In the genomic region with DNA sequence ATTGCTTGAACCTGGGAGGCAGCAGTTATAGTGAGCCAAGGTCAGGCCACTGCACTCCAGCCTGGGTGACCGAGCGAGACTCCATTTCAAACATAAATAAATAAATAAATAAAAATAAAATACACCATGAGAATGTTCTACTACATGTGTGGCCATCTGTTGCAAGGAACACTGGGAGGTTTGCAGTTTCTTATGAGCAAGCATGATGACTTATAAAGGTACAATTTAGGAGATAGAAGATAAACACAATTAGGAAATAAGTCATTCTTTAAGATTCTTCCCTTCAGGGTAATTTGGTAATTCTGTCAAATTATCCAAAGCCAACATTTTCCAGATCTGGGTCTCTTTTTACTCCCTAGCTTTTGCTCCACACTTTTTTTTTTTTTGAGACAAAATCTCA, we compare ENCODE assay signal across 23 cellular contexts. TPM values are rescaled to one million over a fixed set of nuclear protein-coding genes. Genes with fewer than 3 reads are reported as not detected.
A peak's percentile ranks its signal among the peaks of the same experiment; 100 is the strongest.
DNase-seq lines count a peak whose midpoint lies in the region; ATAC-seq and TF ChIP-seq lines count a peak whose summit lies in the region.
"Had no signal": no experiment of that assay in that cellular context is flagged by ENCODE, and none has a peak within 500 bp of the region (broad histone marks: within the 10 kb centered on the region; RNA-seq: fewer than 3 reads in every experiment).

No MANE protein-coding gene starts in this region.

- no peaks in the 10 kb centered on the region for H3K4me1 Mint-ChIP-seq in activated T-helper 1 cell treated with anti-CD3 and anti-CD28 coated beads, Interleukin-12 subunit alpha, Interleukin-12 subunit beta, Interleukin-2, Interleukin-4 antibody, amounts not matched to agents 30 ng/mL and 10 ng/mL and 1 ng/mL, durations not matched to agents 14 hours and 24 hours and 36 hours (ENCODE audit: low read depth)
- H3K4me1 Mint-ChIP-seq: T-cell had no signal

- no peak overlapping the region for H3K9ac ChIP-seq in GM23248
- no peak overlapping the region for H3K9ac ChIP-seq in PC-3 (ENCODE audit: low read length)

- intact Hi-C loops in PC-3 (cut with micrococcal nuclease) = no loop called here
- intact Hi-C loops in activated T-helper 1 cell treated with anti-CD3 and anti-CD28 coated beads, Interleukin-12 subunit alpha, Interleukin-12 subunit beta, Interleukin-2, Interleukin-4 antibody, amounts not matched to agents 30 ng/mL and 10 ng/mL and 1 ng/mL, durations not matched to agents 14 hours and 24 hours and 36 hours (cut with micrococcal nuclease) = no loop called here

- H3F3A ChIP-seq in GM23248 (ENCODE audit: insufficient read depth) (peaks cover 8% of the 10 kb centered on the region; the same call in 1 of the 2 replicates), PC-3 (ENCODE audit: low read length, unreplicated experiment) (no peaks in the 10 kb centered on the region)

- CTCF ChIA-PET in PC-3 (lab: Charles Lee) = no interaction called here

- H3K36me3 ChIP-seq in GM23248 (ENCODE audit: low read depth) (no peaks in the 10 kb centered on the region), PC-3 (ENCODE audit: low read depth, low read length) (no peaks in the 10 kb centered on the region)
- H3K36me3 ChIP-seq: BE2C, HAP-1 had no signal

- H3K27ac ChIP-seq in GM23248 (no peak overlapping the region), PC-3 (ENCODE audit: low read length) (no peak overlapping the region)

- no peak overlapping the region for H2AFZ ChIP-seq in GM23248
- H2AFZ ChIP-seq in PC-3 (ENCODE audit: low read length) = no peak overlapping the region

- WGBS in GM23248 (ENCODE audit: low coverage in 1 of 2, low lambda C conversion rate in 2 of 2, missing lambda C conversion rate in 2 of 2), 2 experiments = 84 to 91% methylated on average over 2 of the region's 2 CpGs

- POLR2A ChIA-PET in PC-3 (lab: Charles Lee; ENCODE audit: unreplicated experiment) = no interaction called here

- H3K27me3 ChIP-seq in GM23248 (replicated peaks; ENCODE audit: insufficient read depth) (no peaks in the 10 kb centered on the region), PC-3 (ENCODE audit: low read length) (no peaks in the 10 kb centered on the region)
- H3K27me3 ChIP-seq: BE2C had no signal

- no peaks in the 10 kb centered on the region for H3K9me3 ChIP-seq in GM23248 (ENCODE audit: low read depth)
- H3K9me3 ChIP-seq in PC-3 (ENCODE audit: low read length) = no peaks in the 10 kb centered on the region
- H3K9me3 ChIP-seq: BE2C had no signal

- no peaks in the 10 kb centered on the region for H3K79me2 ChIP-seq in GM23248 (ENCODE audit: insufficient read depth)
- no peaks in the 10 kb centered on the region for H3K79me2 ChIP-seq in PC-3 (ENCODE audit: low read length)

- no peaks in the 10 kb centered on the region for H3K36me3 Mint-ChIP-seq in activated T-helper 1 cell treated with anti-CD3 and anti-CD28 coated beads, Interleukin-12 subunit alpha, Interleukin-12 subunit beta, Interleukin-2, Interleukin-4 antibody, amounts not matched to agents 30 ng/mL and 10 ng/mL and 1 ng/mL, durations not matched to agents 14 hours and 24 hours and 36 hours (ENCODE audit: low read depth)
- H3K36me3 Mint-ChIP-seq: T-cell had no signal

- H3K4me1 ChIP-seq in GM23248 (ENCODE audit: insufficient read depth) (peaks cover 13% of the 10 kb centered on the region), PC-3 (ENCODE audit: insufficient read depth, low read length) (no peaks in the 10 kb centered on the region)
- H3K4me1 ChIP-seq: BE2C had no signal

- H3K4me3 Mint-ChIP-seq in activated T-helper 1 cell treated with anti-CD3 and anti-CD28 coated beads, Interleukin-12 subunit alpha, Interleukin-12 subunit beta, Interleukin-2, Interleukin-4 antibody, amounts not matched to agents 30 ng/mL and 10 ng/mL and 1 ng/mL, durations not matched to agents 14 hours and 24 hours and 36 hours = no peak overlapping the region
- H3K4me3 Mint-ChIP-seq: T-cell; T-helper 2 cell treated with Interferon-gamma antibody and Interleukin-4, amounts not matched to agents 5 μg/mL and 100 μg/mL, for 36 hours had no signal

- peaks cover 6% of the 10 kb centered on the region for H3K9me3 Mint-ChIP-seq in activated T-helper 1 cell treated with anti-CD3 and anti-CD28 coated beads, Interleukin-12 subunit alpha, Interleukin-12 subunit beta, Interleukin-2, Interleukin-4 antibody, amounts not matched to agents 30 ng/mL and 10 ng/mL and 1 ng/mL, durations not matched to agents 14 hours and 24 hours and 36 hours
- H3K9me3 Mint-ChIP-seq: T-helper 2 cell treated with Interferon-gamma antibody and Interleukin-4, amounts not matched to agents 5 μg/mL and 100 μg/mL, for 36 hours had no signal

- H3K9me2 ChIP-seq in GM23248 (ENCODE audit: insufficient read depth) (no peaks in the 10 kb centered on the region), PC-3 (replicated peaks; ENCODE audit: low read length) (no peaks in the 10 kb centered on the region)

- H3K4me2 ChIP-seq in GM23248 (ENCODE audit: unreplicated experiment) (no peak overlapping the region), PC-3 (ENCODE audit: low read length) (no peak overlapping the region)

- no TSS peak for BruUV-seq in PC-3 (replicated peaks; lab: Mats Ljungman, UMichigan)

- TF ChIP-seq CTCF in PC-3 (conservative IDR thresholded peaks at IDR 0.05; ENCODE audit: low read depth, low read length) = no peak

- DNase-seq in GM23248 (peak; percentile 57), PC-3 (peak; percentile 29), amniotic epithelial cell (ENCODE audit: low read depth) (peak; percentile 30), OCI-M2 (lab: John Stamatoyannopoulos, UW; ENCODE audit: unreplicated experiment) (no peak)
- no peak for DNase-seq in activated T-helper 1 cell treated with anti-CD3 and anti-CD28 coated beads, Interleukin-12 subunit alpha, Interleukin-12 subunit beta, Interleukin-2, Interleukin-4 antibody, amounts not matched to agents 30 ng/mL and 10 ng/mL and 1 ng/mL, durations not matched to agents 14 hours and 24 hours and 36 hours (ENCODE audit: low spot score)
- DNase-seq: BE2C, DMS153, DND-41, GOT3, Karpas-422, NCI-H1092 treated with DMSO at 0.1 percent for 48 hours, NCI-H1436 treated with DMSO at 0.1 percent for 48 hours, NCI-H187 treated with DMSO at 0.1 percent for 48 hours, NCI-H446 treated with DMSO at 0.1 percent for 48 hours, NCI-H526, SIG-M5, T-cell had no signal

- ATAC-seq in PC-3 (peak; percentile 66), GM18870 (IDR thresholded peaks at IDR 0.05; ENCODE audit: unreplicated experiment) (no peak), HG02610 (IDR thresholded peaks at IDR 0.05; ENCODE audit: unreplicated experiment) (no peak)
- ATAC-seq: T-cell had no signal

- in situ Hi-C loops in GM23248 (cut with MboI) = no loop called here

- no peak overlapping the region for H3K4me3 ChIP-seq in GM23248
- H3K4me3 ChIP-seq in PC-3 (ENCODE audit: low read length) = no peak overlapping the region
- H3K4me3 ChIP-seq: HAP-1 had no signal

- peaks cover 6% of the 10 kb centered on the region for H3K27me3 Mint-ChIP-seq in activated T-helper 1 cell treated with anti-CD3 and anti-CD28 coated beads, Interleukin-12 subunit alpha, Interleukin-12 subunit beta, Interleukin-2, Interleukin-4 antibody, amounts not matched to agents 30 ng/mL and 10 ng/mL and 1 ng/mL, durations not matched to agents 14 hours and 24 hours and 36 hours (ENCODE audit: insufficient read depth)

- H4K20me1 ChIP-seq in GM23248 (ENCODE audit: insufficient read depth) = no peaks in the 10 kb centered on the region
- no peaks in the 10 kb centered on the region for H4K20me1 ChIP-seq in PC-3 (ENCODE audit: low read length)

- no peak overlapping the region for H3K27ac Mint-ChIP-seq in activated T-helper 1 cell treated with anti-CD3 and anti-CD28 coated beads, Interleukin-12 subunit alpha, Interleukin-12 subunit beta, Interleukin-2, Interleukin-4 antibody, amounts not matched to agents 30 ng/mL and 10 ng/mL and 1 ng/mL, durations not matched to agents 14 hours and 24 hours and 36 hours
- H3K27ac Mint-ChIP-seq: T-cell; T-helper 2 cell treated with Interferon-gamma antibody and Interleukin-4, amounts not matched to agents 5 μg/mL and 100 μg/mL, for 36 hours had no signal

RNA-seq across cellular contexts. Expression of a gene that starts 13.4 kb away (rescaled TPM):
- not detected in 2 replicates for total RNA-seq in GM23248 (2014; rRNA removed; shearing (Covaris generic))
- not detected in 2 replicates for polyA plus RNA-seq in GM23248 (2016; fragmentation: Nextera tagmentation; extraction: Ambion mirVana)
- total RNA-seq in PC-3 (2014; rRNA removed) = not detected in 2 replicates
- not detected in 2 replicates for total RNA-seq in activated T-helper 1 cell treated with anti-CD3 and anti-CD28 coated beads, Interleukin-12 subunit alpha, Interleukin-12 subunit beta, Interleukin-2, Interleukin-4 antibody, amounts not matched to agents 30 ng/mL and 10 ng/mL and 1 ng/mL, durations not matched to agents 14 hours and 24 hours and 36 hours
- total RNA-seq: A673, OCI-LY7, T-cell had no signal

RNA-seq across cellular contexts. Expression of a gene that starts 30.7 kb away (rescaled TPM):
- total RNA-seq in GM23248 (2014; rRNA removed; shearing (Covaris generic)) = not detected in 2 replicates
- not detected in 2 replicates for polyA plus RNA-seq in GM23248 (2016; fragmentation: Nextera tagmentation; extraction: Ambion mirVana)
- not detected in 2 replicates for total RNA-seq in PC-3 (2014; rRNA removed)
- not detected in 2 replicates for total RNA-seq in activated T-helper 1 cell treated with anti-CD3 and anti-CD28 coated beads, Interleukin-12 subunit alpha, Interleukin-12 subunit beta, Interleukin-2, Interleukin-4 antibody, amounts not matched to agents 30 ng/mL and 10 ng/mL and 1 ng/mL, durations not matched to agents 14 hours and 24 hours and 36 hours
- total RNA-seq: A673, OCI-LY7, T-cell had no signal

RNA-seq across cellular contexts. Expression of a gene that starts 34.7 kb away (rescaled TPM):
- total RNA-seq in GM23248 (2014; rRNA removed; shearing (Covaris generic)) = not detected in 2 replicates
- not detected in 2 replicates for polyA plus RNA-seq in GM23248 (2016; fragmentation: Nextera tagmentation; extraction: Ambion mirVana)
- not detected in 2 replicates for total RNA-seq in PC-3 (2014; rRNA removed)
- total RNA-seq in activated T-helper 1 cell treated with anti-CD3 and anti-CD28 coated beads, Interleukin-12 subunit alpha, Interleukin-12 subunit beta, Interleukin-2, Interleukin-4 antibody, amounts not matched to agents 30 ng/mL and 10 ng/mL and 1 ng/mL, durations not matched to agents 14 hours and 24 hours and 36 hours = not detected in 2 replicates
- total RNA-seq: A673, OCI-LY7, T-cell had no signal

RNA-seq across cellular contexts. Expression of a gene that starts 48.5 kb away (rescaled TPM):
- total RNA-seq in GM23248 (2014; rRNA removed; shearing (Covaris generic)) = 14.0 and 14.7 TPM in 2 replicates
- 16.1 and 17.1 TPM in 2 replicates for polyA plus RNA-seq in GM23248 (2016; fragmentation: Nextera tagmentation; extraction: Ambion mirVana)
- 16.1 and 24.9 TPM in 2 replicates for total RNA-seq in PC-3 (2014; rRNA removed)
- total RNA-seq in activated T-helper 1 cell treated with anti-CD3 and anti-CD28 coated beads, Interleukin-12 subunit alpha, Interleukin-12 subunit beta, Interleukin-2, Interleukin-4 antibody, amounts not matched to agents 30 ng/mL and 10 ng/mL and 1 ng/mL, durations not matched to agents 14 hours and 24 hours and 36 hours = 18.0 and 18.7 TPM in 2 replicates

Comparison
In these comparisons a context has a peak if more than half of its experiments do, and no peak if none do; other contexts are left out.
1. DNase-seq: peak in GM23248 (single experiment), PC-3 (single experiment) and amniotic epithelial cell (single experiment); none in activated T-helper 1 cell treated with anti-CD3 and anti-CD28 coated beads, Interleukin-12 subunit alpha, Interleukin-12 subunit beta, Interleukin-2, Interleukin-4 antibody, amounts not matched to agents 30 ng/mL and 10 ng/mL and 1 ng/mL, durations not matched to agents 14 hours and 24 hours and 36 hours (single experiment) and OCI-M2 (single experiment).